26 cellular contexts compared by ENCODE assay signal in genomic region chr1:175833502-175833901, GRCh38.
"Had no signal": no experiment of that assay in that cellular context is flagged by ENCODE, and none has a peak within 500 bp of the region (broad histone marks: within the 10 kb centered on the region; RNA-seq: fewer than 3 reads in every experiment).

No MANE protein-coding gene starts in this region.

- H3K36me3 ChIP-seq: gastrocnemius medialis, lower lobe of right lung, neutrophil, prostate gland, right atrium auricular region, stomach, thyroid gland had no signal

- H3K4me3 ChIP-seq: gastrocnemius medialis, lower lobe of right lung, mucosa of descending colon, prostate gland, right atrium auricular region, stomach, thyroid gland had no signal

- H3K36me3 Mint-ChIP-seq: mesothelial cell of epicardium; naive B cell; natural killer cell treated with Interleukin-12 subunit alpha and Interleukin-12 subunit beta and Interleukin-15 and Interleukin-18, amount 100 ng/mL, for 72 hours; stimulated activated effector memory CD8-positive, alpha-beta T cell treated with anti-CD3 and anti-CD28 coated beads, Interleukin-12 subunit alpha, Interleukin-12 subunit beta, amount 100 ng/mL, for 72 hours; type B pancreatic cell had no signal

- H3K4me1 Mint-ChIP-seq: naive B cell; stimulated activated effector memory CD8-positive, alpha-beta T cell treated with anti-CD3 and anti-CD28 coated beads, Interleukin-12 subunit alpha, Interleukin-12 subunit beta, amount 100 ng/mL, for 72 hours had no signal

- H3K27ac ChIP-seq: epithelial cell of prostate, gastrocnemius medialis, lower lobe of right lung, neutrophil, prostate gland, right atrium auricular region, stomach, thyroid gland had no signal

- H3K27ac Mint-ChIP-seq: mesothelial cell of epicardium; naive B cell; natural killer cell treated with Interleukin-12 subunit alpha and Interleukin-12 subunit beta and Interleukin-15 and Interleukin-18, amount 100 ng/mL, for 72 hours; stimulated activated effector memory CD8-positive, alpha-beta T cell treated with anti-CD3 and anti-CD28 coated beads, Interleukin-12 subunit alpha, Interleukin-12 subunit beta, amount 100 ng/mL, for 72 hours; type B pancreatic cell had no signal

- FAIRE-seq: keratinocyte, urothelium cell line had no signal

- H3K9me3 ChIP-seq: gastrocnemius medialis, lower lobe of right lung, mucosa of descending colon, neutrophil, prostate gland, right atrium auricular region, thyroid gland had no signal

- DNase-seq: cortex of kidney; foreskin fibroblast; gastrocnemius medialis; head of caudate nucleus; left ventricle myocardium superior; lower lobe of right lung; mucosa of descending colon; naive B cell; stimulated activated CD4-positive, alpha-beta T cell treated with anti-CD3 and anti-CD28 coated beads, Interleukin-2, amount 100 ng/mL, for 24 hours; stimulated activated CD4-positive, alpha-beta T cell treated with anti-CD3 and anti-CD28 coated beads, Interleukin-4, amount 100 ng/mL, for 24 hours; stimulated activated naive CD4-positive, alpha-beta T cell treated with Interleukin-2 at 50 U/mL for 16 hours; stomach; thyroid gland had no signal

- H3K4me3 Mint-ChIP-seq: mesothelial cell of epicardium; naive B cell; natural killer cell treated with Interleukin-12 subunit alpha and Interleukin-12 subunit beta and Interleukin-15 and Interleukin-18, amount 100 ng/mL, for 72 hours; neural crest cell; stimulated activated effector memory CD8-positive, alpha-beta T cell treated with anti-CD3 and anti-CD28 coated beads, Interleukin-12 subunit alpha, Interleukin-12 subunit beta, amount 100 ng/mL, for 72 hours; type B pancreatic cell had no signal

- H3K27me3 ChIP-seq: gastrocnemius medialis, neutrophil, right atrium auricular region, stomach, thyroid gland had no signal

- ATAC-seq: esophagus mucosa; gastrocnemius medialis; left ventricle myocardium superior; lower lobe of right lung; mucosa of descending colon; natural killer cell treated with Interleukin-12 subunit alpha and Interleukin-12 subunit beta and Interleukin-15 and Interleukin-18, amount 100 ng/mL, for 72 hours; sciatic nerve; stimulated activated effector memory CD8-positive, alpha-beta T cell treated with anti-CD3 and anti-CD28 coated beads, Interleukin-12 subunit alpha, Interleukin-12 subunit beta, amount 100 ng/mL, for 72 hours had no signal

- H3K4me1 ChIP-seq: gastrocnemius medialis, lower lobe of right lung, prostate gland, right atrium auricular region, stomach, thyroid gland had no signal

- H3K27me3 Mint-ChIP-seq: naive B cell, type B pancreatic cell had no signal

- H3K9me3 Mint-ChIP-seq: natural killer cell treated with Interleukin-12 subunit alpha and Interleukin-12 subunit beta and Interleukin-15 and Interleukin-18, amount 100 ng/mL, for 72 hours; stimulated activated effector memory CD8-positive, alpha-beta T cell treated with anti-CD3 and anti-CD28 coated beads, Interleukin-12 subunit alpha, Interleukin-12 subunit beta, amount 100 ng/mL, for 72 hours; type B pancreatic cell had no signal
